ENCODE assay signal across 24 cellular contexts in the genomic region with DNA sequence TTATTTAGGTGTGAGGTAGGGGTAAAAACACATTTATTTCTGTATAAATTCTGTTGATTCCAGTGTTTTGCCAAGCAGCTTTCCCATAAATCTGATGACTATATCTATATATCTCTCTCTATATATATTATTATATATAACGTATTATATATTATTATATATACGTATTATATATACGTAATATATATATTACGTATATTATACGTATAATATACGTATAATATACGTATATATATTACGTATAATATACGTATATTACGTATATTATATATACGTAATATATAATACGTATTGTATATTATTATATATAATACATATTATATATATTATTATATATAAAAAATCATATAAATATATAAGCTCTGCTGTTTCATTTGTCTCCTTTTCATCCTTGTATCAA.
"Had no signal": no experiment of that assay in that cellular context is flagged by ENCODE, and none has a peak within 500 bp of the region (broad histone marks: within the 10 kb centered on the region; RNA-seq: fewer than 3 reads in every experiment).

No MANE protein-coding gene starts in this region.

- ATAC-seq: effector memory CD8-positive, alpha-beta T cell; gastroesophageal sphincter; heart left ventricle; left cardiac atrium; left lung; naive thymus-derived CD4-positive, alpha-beta T cell; psoas muscle; right cardiac atrium; stimulated activated naive CD8-positive, alpha-beta T cell treated with anti-CD3 and anti-CD28 coated beads, Interleukin-15, amount 100 ng/mL, for 72 hours; upper lobe of right lung had no signal

- H3K4me2 ChIP-seq: hepatocyte, neural progenitor cell had no signal

- H3K36me3 ChIP-seq: gastroesophageal sphincter, heart left ventricle, left lung, neural progenitor cell, sigmoid colon, suprapubic skin, transverse colon, upper lobe of right lung, uterus had no signal

- H3K9me3 ChIP-seq: gastroesophageal sphincter, heart left ventricle, left lung, psoas muscle, sigmoid colon, suprapubic skin, transverse colon, upper lobe of right lung, uterus had no signal

- H3K9ac ChIP-seq: neural progenitor cell had no signal

- H3K4me3 ChIP-seq: gastroesophageal sphincter, heart left ventricle, hepatocyte, left lung, neural progenitor cell, psoas muscle, sigmoid colon, suprapubic skin, transverse colon, upper lobe of right lung, uterus had no signal

- H3K27me3 ChIP-seq: gastroesophageal sphincter, heart left ventricle, hepatocyte, left lung, neural progenitor cell, sigmoid colon, suprapubic skin, transverse colon, upper lobe of right lung, uterus had no signal

- DNase-seq: cortex of kidney; effector memory CD8-positive, alpha-beta T cell; foreskin fibroblast; heart left ventricle; left cardiac atrium; left lung; mesenchymal stem cell; naive thymus-derived CD4-positive, alpha-beta T cell; posterior cingulate gyrus; psoas muscle; right cardiac atrium; sigmoid colon; stimulated activated CD4-positive, alpha-beta T cell treated with anti-CD3 and anti-CD28 coated beads, Interleukin-1b, Interleukin-23, amount 100 ng/mL, for 48 hours; stimulated activated CD4-positive, alpha-beta T cell treated with anti-CD3 and anti-CD28 coated beads, Interleukin-4, amount 100 ng/mL, for 1 hour; stimulated activated CD8-positive, alpha-beta memory T cell treated with anti-CD3 and anti-CD28 coated beads, Interleukin-4, amount 100 ng/mL, for 48 hours; stimulated activated naive CD4-positive, alpha-beta T cell; stimulated activated naive CD8-positive, alpha-beta T cell treated with anti-CD3 and anti-CD28 coated beads, Interleukin-15, amount 100 ng/mL, for 72 hours; transverse colon; upper lobe of right lung; uterus had no signal

- H2AFZ ChIP-seq: hepatocyte, neural progenitor cell had no signal

- H3K4me1 ChIP-seq: gastroesophageal sphincter, heart left ventricle, left lung, neural progenitor cell, psoas muscle, sigmoid colon, suprapubic skin, transverse colon, upper lobe of right lung, uterus had no signal

- H3K27ac ChIP-seq: gastroesophageal sphincter, heart left ventricle, hepatocyte, left lung, neural progenitor cell, psoas muscle, sigmoid colon, suprapubic skin, transverse colon, upper lobe of right lung, uterus had no signal

- H3K79me2 ChIP-seq: hepatocyte had no signal
